In genomic region chr11:103733889-103734288, GRCh38 we compare ENCODE assay signal across 37 cellular contexts.
"Had no signal": no experiment of that assay in that cellular context is flagged by ENCODE, and none has a peak within 500 bp of the region (broad histone marks: within the 10 kb centered on the region; RNA-seq: fewer than 3 reads in every experiment).

No MANE protein-coding gene starts in this region.

- H3K4me1 ChIP-seq: adrenal gland, body of pancreas had no signal

- H3K27me3 Mint-ChIP-seq: activated naive CD4-positive, alpha-beta T cell treated with anti-CD3 and anti-CD28 coated beads, Interleukin-2, amount 10 ng/mL, durations not matched to agents 7 days and 5 days; activated naive CD4-positive, alpha-beta T cell treated with anti-CD3 and anti-CD28 coated beads, Interleukin-2, amount 50 U/mL, for 24 hours; activated naive CD8-positive, alpha-beta T cell; activated naive CD8-positive, alpha-beta T cell treated with anti-CD3 and anti-CD28 coated beads for 36 hours; activated naive CD8-positive, alpha-beta T cell treated with anti-CD3 and anti-CD28 coated beads, Interleukin-2, amount 10 ng/mL, durations not matched to agents 7 days and 5 days; activated naive CD8-positive, alpha-beta T cell treated with anti-CD3 and anti-CD28 coated beads, Interleukin-2, amount 50 U/mL, for 24 hours; activated T-cell treated with anti-CD3 and anti-CD28 coated beads, Interleukin-2, amount 50 U/mL, for 24 hours; activated T-helper 17 cell treated with anti-CD3 and anti-CD28 coated beads, Interleukin-2, amount 50 U/mL, for 72 hours; brain; central memory CD8-positive, alpha-beta T cell had no signal

- DNase-seq: activated CD8-positive, alpha-beta memory T cell treated with anti-CD3 and anti-CD28 coated beads, Interleukin-2, amount 50 U/mL, for 48 hours; activated effector memory CD4-positive, alpha-beta T cell treated with anti-CD3 and anti-CD28 coated beads, Interleukin-2, amount 50 U/mL, for 16 hours; activated effector memory CD4-positive, alpha-beta T cell treated with Interleukin-2 at 50 U/mL for 16 hours; activated gamma-delta T cell; activated gamma-delta T cell treated with Interleukin-2 at 50 U/mL for 16 hours; activated naive CD4-positive, alpha-beta T cell; activated naive CD4-positive, alpha-beta T cell treated with anti-CD3 and anti-CD28 coated beads for 36 hours; activated naive CD4-positive, alpha-beta T cell treated with anti-CD3 and anti-CD28 coated beads, Interleukin-2, amount 10 ng/mL, durations not matched to agents 7 days and 5 days; activated naive CD4-positive, alpha-beta T cell treated with anti-CD3 and anti-CD28 coated beads, Interleukin-2, amount 50 U/mL, for 16 hours; activated naive CD8-positive, alpha-beta T cell treated with anti-CD3 and anti-CD28 coated beads for 36 hours; activated naive CD8-positive, alpha-beta T cell treated with anti-CD3 and anti-CD28 coated beads, Interleukin-2, amount 10 ng/mL, durations not matched to agents 7 days and 5 days; activated naive CD8-positive, alpha-beta T cell treated with anti-CD3 and anti-CD28 coated beads, Interleukin-2, amount 50 U/mL, for 24 hours; activated T-cell treated with anti-CD3 and anti-CD28 coated beads for 4 hours; activated T-cell treated with anti-CD3 and anti-CD28 coated beads, Interleukin-2, amount 50 U/mL, for 1 hour; activated T-cell treated with anti-CD3 and anti-CD28 coated beads, Interleukin-2, amount 50 U/mL, for 24 hours; activated T-cell treated with anti-CD3 and anti-CD28 coated beads, Interleukin-2, amount 50 U/mL, for 48 hours; adrenal gland; amniotic stem cell; amygdala; anterior cingulate cortex; aorta; body of pancreas; brain microvascular endothelial cell; caudate nucleus; central memory CD4-positive, alpha-beta T cell; cerebellar nuclear complex had no signal

- H3K27ac Mint-ChIP-seq: activated naive CD4-positive, alpha-beta T cell treated with anti-CD3 and anti-CD28 coated beads for 36 hours; activated naive CD4-positive, alpha-beta T cell treated with anti-CD3 and anti-CD28 coated beads, Interleukin-2, amount 10 ng/mL, durations not matched to agents 7 days and 5 days; activated naive CD4-positive, alpha-beta T cell treated with anti-CD3 and anti-CD28 coated beads, Interleukin-2, amount 50 U/mL, for 24 hours; activated naive CD4-positive, alpha-beta T cell treated with anti-CD3 and anti-CD28 coated beads, Interleukin-2, amount 50 U/mL, for 72 hours; activated naive CD8-positive, alpha-beta T cell; activated naive CD8-positive, alpha-beta T cell treated with anti-CD3 and anti-CD28 coated beads for 36 hours; activated naive CD8-positive, alpha-beta T cell treated with anti-CD3 and anti-CD28 coated beads, Interleukin-2, amount 10 ng/mL, durations not matched to agents 7 days and 5 days; activated naive CD8-positive, alpha-beta T cell treated with anti-CD3 and anti-CD28 coated beads, Interleukin-2, amount 50 U/mL, for 24 hours; activated T-cell treated with anti-CD3 and anti-CD28 coated beads, Interleukin-2, amount 50 U/mL, for 24 hours; activated T-helper 1 cell treated with anti-CD3 and anti-CD28 coated beads, Interleukin-12 subunit alpha, Interleukin-12 subunit beta, Interleukin-2, Interleukin-4 antibody, amounts not matched to agents 30 ng/mL and 10 ng/mL and 1 ng/mL, durations not matched to agents 14 hours and 24 hours and 36 hours; activated T-helper 17 cell treated with anti-CD3 and anti-CD28 coated beads, Interleukin-2, amount 50 U/mL, for 72 hours; activated T-helper 2 cell treated with anti-CD3 and anti-CD28 coated beads, Interferon-gamma antibody, Interleukin-2, Interleukin-4, amounts not matched to agents 10 μg/mL and 5 μg/mL and 100 μg/mL, durations not matched to agents 14 hours and 24 hours and 36 hours had no signal

- H3K4me3 Mint-ChIP-seq: activated naive CD4-positive, alpha-beta T cell treated with anti-CD3 and anti-CD28 coated beads for 36 hours; activated naive CD4-positive, alpha-beta T cell treated with anti-CD3 and anti-CD28 coated beads, Interleukin-2, amount 10 ng/mL, durations not matched to agents 7 days and 5 days; activated naive CD4-positive, alpha-beta T cell treated with anti-CD3 and anti-CD28 coated beads, Interleukin-2, amount 50 U/mL, for 24 hours; activated naive CD8-positive, alpha-beta T cell; activated naive CD8-positive, alpha-beta T cell treated with anti-CD3 and anti-CD28 coated beads for 36 hours; activated naive CD8-positive, alpha-beta T cell treated with anti-CD3 and anti-CD28 coated beads, Interleukin-2, amount 10 ng/mL, durations not matched to agents 7 days and 5 days; activated naive CD8-positive, alpha-beta T cell treated with anti-CD3 and anti-CD28 coated beads, Interleukin-2, amount 50 U/mL, for 24 hours; activated T-cell treated with anti-CD3 and anti-CD28 coated beads, Interleukin-2, amount 50 U/mL, for 24 hours; activated T-helper 1 cell treated with anti-CD3 and anti-CD28 coated beads, Interleukin-12 subunit alpha, Interleukin-12 subunit beta, Interleukin-2, Interleukin-4 antibody, amounts not matched to agents 30 ng/mL and 10 ng/mL and 1 ng/mL, durations not matched to agents 14 hours and 24 hours and 36 hours; activated T-helper 17 cell treated with anti-CD3 and anti-CD28 coated beads, Interleukin-2, amount 50 U/mL, for 72 hours; central memory CD8-positive, alpha-beta T cell had no signal

- H3K36me3 Mint-ChIP-seq: activated naive CD4-positive, alpha-beta T cell treated with anti-CD3 and anti-CD28 coated beads, Interleukin-2, amount 10 ng/mL, durations not matched to agents 7 days and 5 days; activated naive CD4-positive, alpha-beta T cell treated with anti-CD3 and anti-CD28 coated beads, Interleukin-2, amount 50 U/mL, for 24 hours; activated naive CD4-positive, alpha-beta T cell treated with anti-CD3 and anti-CD28 coated beads, Interleukin-2, amount 50 U/mL, for 72 hours; activated naive CD8-positive, alpha-beta T cell; activated naive CD8-positive, alpha-beta T cell treated with anti-CD3 and anti-CD28 coated beads for 36 hours; activated naive CD8-positive, alpha-beta T cell treated with anti-CD3 and anti-CD28 coated beads, Interleukin-2, amount 10 ng/mL, durations not matched to agents 7 days and 5 days; brain had no signal

- H3K27me3 ChIP-seq: adrenal gland, ascending aorta, body of pancreas, brain microvascular endothelial cell, breast epithelium, cardiac muscle cell had no signal

- H3K27ac ChIP-seq: adrenal gland, ascending aorta, body of pancreas, brain microvascular endothelial cell, breast epithelium, cardiac muscle cell had no signal

- H3K4me3 ChIP-seq: adrenal gland, ascending aorta, body of pancreas, breast epithelium, cardiac muscle cell had no signal

- H3K36me3 ChIP-seq: adrenal gland, ascending aorta, brain microvascular endothelial cell, breast epithelium, cardiac muscle cell had no signal

- H3K9me3 ChIP-seq: adrenal gland, ascending aorta, body of pancreas, breast epithelium had no signal

- H3K4me1 Mint-ChIP-seq: activated naive CD4-positive, alpha-beta T cell treated with anti-CD3 and anti-CD28 coated beads, Interleukin-2, amount 50 U/mL, for 24 hours; activated naive CD8-positive, alpha-beta T cell treated with anti-CD3 and anti-CD28 coated beads for 36 hours; activated naive CD8-positive, alpha-beta T cell treated with anti-CD3 and anti-CD28 coated beads, Interleukin-2, amount 50 U/mL, for 24 hours; activated T-helper 17 cell treated with anti-CD3 and anti-CD28 coated beads, Interleukin-2, amount 50 U/mL, for 72 hours had no signal

- ATAC-seq: activated naive CD4-positive, alpha-beta T cell treated with anti-CD3 and anti-CD28 coated beads, Interleukin-2, amount 50 U/mL, for 72 hours; activated naive CD8-positive, alpha-beta T cell treated with anti-CD3 and anti-CD28 coated beads, Interleukin-2, amount 50 U/mL, for 24 hours; activated T-helper 17 cell treated with anti-CD3 and anti-CD28 coated beads, Interleukin-2, amount 50 U/mL, for 72 hours; body of pancreas had no signal

- H3K9me3 Mint-ChIP-seq: activated naive CD4-positive, alpha-beta T cell treated with anti-CD3 and anti-CD28 coated beads for 36 hours; activated naive CD4-positive, alpha-beta T cell treated with anti-CD3 and anti-CD28 coated beads, Interleukin-2, amount 10 ng/mL, durations not matched to agents 7 days and 5 days; activated naive CD8-positive, alpha-beta T cell treated with anti-CD3 and anti-CD28 coated beads, Interleukin-2, amount 10 ng/mL, durations not matched to agents 7 days and 5 days; activated naive CD8-positive, alpha-beta T cell treated with anti-CD3 and anti-CD28 coated beads, Interleukin-2, amount 50 U/mL, for 24 hours; activated T-cell treated with anti-CD3 and anti-CD28 coated beads, Interleukin-2, amount 50 U/mL, for 24 hours; activated T-helper 1 cell treated with anti-CD3 and anti-CD28 coated beads, Interleukin-12 subunit alpha, Interleukin-12 subunit beta, Interleukin-2, Interleukin-4 antibody, amounts not matched to agents 30 ng/mL and 10 ng/mL and 1 ng/mL, durations not matched to agents 14 hours and 24 hours and 36 hours; activated T-helper 17 cell treated with anti-CD3 and anti-CD28 coated beads, Interleukin-2, amount 50 U/mL, for 72 hours; activated T-helper 2 cell treated with anti-CD3 and anti-CD28 coated beads, Interferon-gamma antibody, Interleukin-2, Interleukin-4, amounts not matched to agents 10 μg/mL and 5 μg/mL and 100 μg/mL, durations not matched to agents 14 hours and 24 hours and 36 hours; central memory CD8-positive, alpha-beta T cell had no signal
